Comparison of ENCODE assay signal across 1 cellular context in genomic region chr5:124948062-124948753, GRCh38.
TF ChIP-seq lines count a peak whose summit lies in the region.

No MANE protein-coding gene starts in this region.

TF ChIP-seq in GM23338, 12 proteins besides CTCF, POLR2A, EP300 and RAD21 (continued from another document):
- TF ChIP-seq, protein P1, sequence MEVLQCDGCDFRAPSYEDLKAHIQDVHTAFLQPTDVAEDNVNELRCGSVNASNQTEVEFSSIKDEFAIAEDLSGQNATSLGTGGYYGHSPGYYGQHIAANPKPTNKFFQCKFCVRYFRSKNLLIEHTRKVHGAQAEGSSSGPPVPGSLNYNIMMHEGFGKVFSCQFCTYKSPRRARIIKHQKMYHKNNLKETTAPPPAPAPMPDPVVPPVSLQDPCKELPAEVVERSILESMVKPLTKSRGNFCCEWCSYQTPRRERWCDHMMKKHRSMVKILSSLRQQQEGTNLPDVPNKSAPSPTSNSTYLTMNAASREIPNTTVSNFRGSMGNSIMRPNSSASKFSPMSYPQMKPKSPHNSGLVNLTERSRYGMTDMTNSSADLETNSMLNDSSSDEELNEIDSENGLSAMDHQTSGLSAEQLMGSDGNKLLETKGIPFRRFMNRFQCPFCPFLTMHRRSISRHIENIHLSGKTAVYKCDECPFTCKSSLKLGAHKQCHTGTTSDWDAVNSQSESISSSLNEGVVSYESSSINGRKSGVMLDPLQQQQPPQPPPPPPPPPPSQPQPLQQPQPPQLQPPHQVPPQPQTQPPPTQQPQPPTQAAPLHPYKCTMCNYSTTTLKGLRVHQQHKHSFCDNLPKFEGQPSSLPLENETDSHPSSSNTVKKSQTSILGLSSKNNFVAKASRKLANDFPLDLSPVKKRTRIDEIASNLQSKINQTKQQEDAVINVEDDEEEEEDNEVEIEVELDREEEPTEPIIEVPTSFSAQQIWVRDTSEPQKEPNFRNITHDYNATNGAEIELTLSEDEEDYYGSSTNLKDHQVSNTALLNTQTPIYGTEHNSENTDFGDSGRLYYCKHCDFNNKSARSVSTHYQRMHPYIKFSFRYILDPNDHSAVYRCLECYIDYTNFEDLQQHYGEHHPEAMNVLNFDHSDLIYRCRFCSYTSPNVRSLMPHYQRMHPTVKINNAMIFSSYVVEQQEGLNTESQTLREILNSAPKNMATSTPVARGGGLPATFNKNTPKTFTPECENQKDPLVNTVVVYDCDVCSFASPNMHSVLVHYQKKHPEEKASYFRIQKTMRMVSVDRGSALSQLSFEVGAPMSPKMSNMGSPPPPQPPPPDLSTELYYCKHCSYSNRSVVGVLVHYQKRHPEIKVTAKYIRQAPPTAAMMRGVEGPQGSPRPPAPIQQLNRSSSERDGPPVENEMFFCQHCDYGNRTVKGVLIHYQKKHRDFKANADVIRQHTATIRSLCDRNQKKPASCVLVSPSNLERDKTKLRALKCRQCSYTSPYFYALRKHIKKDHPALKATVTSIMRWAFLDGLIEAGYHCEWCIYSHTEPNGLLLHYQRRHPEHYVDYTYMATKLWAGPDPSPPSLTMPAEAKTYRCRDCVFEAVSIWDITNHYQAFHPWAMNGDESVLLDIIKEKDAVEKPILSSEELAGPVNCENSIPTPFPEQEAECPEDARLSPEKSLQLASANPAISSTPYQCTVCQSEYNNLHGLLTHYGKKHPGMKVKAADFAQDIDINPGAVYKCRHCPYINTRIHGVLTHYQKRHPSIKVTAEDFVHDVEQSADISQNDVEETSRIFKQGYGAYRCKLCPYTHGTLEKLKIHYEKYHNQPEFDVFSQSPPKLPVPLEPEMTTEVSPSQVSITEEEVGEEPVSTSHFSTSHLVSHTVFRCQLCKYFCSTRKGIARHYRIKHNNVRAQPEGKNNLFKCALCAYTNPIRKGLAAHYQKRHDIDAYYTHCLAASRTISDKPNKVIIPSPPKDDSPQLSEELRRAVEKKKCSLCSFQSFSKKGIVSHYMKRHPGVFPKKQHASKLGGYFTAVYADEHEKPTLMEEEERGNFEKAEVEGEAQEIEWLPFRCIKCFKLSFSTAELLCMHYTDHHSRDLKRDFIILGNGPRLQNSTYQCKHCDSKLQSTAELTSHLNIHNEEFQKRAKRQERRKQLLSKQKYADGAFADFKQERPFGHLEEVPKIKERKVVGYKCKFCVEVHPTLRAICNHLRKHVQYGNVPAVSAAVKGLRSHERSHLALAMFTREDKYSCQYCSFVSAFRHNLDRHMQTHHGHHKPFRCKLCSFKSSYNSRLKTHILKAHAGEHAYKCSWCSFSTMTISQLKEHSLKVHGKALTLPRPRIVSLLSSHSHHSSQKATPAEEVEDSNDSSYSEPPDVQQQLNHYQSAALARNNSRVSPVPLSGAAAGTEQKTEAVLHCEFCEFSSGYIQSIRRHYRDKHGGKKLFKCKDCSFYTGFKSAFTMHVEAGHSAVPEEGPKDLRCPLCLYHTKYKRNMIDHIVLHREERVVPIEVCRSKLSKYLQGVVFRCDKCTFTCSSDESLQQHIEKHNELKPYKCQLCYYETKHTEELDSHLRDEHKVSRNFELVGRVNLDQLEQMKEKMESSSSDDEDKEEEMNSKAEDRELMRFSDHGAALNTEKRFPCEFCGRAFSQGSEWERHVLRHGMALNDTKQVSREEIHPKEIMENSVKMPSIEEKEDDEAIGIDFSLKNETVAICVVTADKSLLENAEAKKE (CRISPR knock-in tag; IDR thresholded peaks at IDR 0.05): no peak
- no peak for TF ChIP-seq NANOG (IDR thresholded peaks at IDR 0.05; ENCODE audit: borderline replicate concordance)
